ENCODE assay signal across 14 cellular contexts in the genomic region with DNA sequence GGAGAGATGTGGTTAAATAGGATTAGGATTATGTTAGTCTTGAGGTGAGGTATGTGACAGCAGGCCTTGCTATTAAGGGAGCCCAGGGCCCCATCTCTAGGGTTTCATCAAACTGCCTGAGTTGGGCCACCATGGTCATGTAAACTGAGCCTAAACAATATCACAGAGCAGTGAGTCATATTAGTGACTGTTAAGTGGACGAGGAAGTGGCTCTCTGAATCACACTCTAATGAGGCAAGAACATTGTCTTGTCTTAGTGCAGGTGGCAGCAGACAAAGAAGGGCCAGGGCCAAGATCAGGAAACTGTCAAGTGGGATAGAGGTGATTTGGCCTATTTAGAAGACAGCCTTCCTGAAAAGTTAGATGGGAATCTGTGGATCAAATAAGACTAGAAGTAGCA. TPM values are rescaled to one million over a fixed set of nuclear protein-coding genes. Genes with fewer than 3 reads are reported as not detected.
A peak's percentile ranks its signal among the peaks of the same experiment; 100 is the strongest.
DNase-seq lines count a peak whose midpoint lies in the region; ATAC-seq and TF ChIP-seq lines count a peak whose summit lies in the region.
"Had no signal": no experiment of that assay in that cellular context is flagged by ENCODE, and none has a peak within 500 bp of the region (broad histone marks: within the 10 kb centered on the region; RNA-seq: fewer than 3 reads in every experiment).

No MANE protein-coding gene starts in this region.

- no peak for ATAC-seq in HG03354 (IDR thresholded peaks at IDR 0.05; ENCODE audit: poor library complexity, severe bottlenecking, unreplicated experiment)
- ATAC-seq: A549 had no signal

- H3K4me3 Mint-ChIP-seq in T-helper 2 cell treated with Interferon-gamma antibody and Interleukin-4, amounts not matched to agents 5 μg/mL and 100 μg/mL, for 36 hours = no peak overlapping the region
- H3K4me3 Mint-ChIP-seq: immature natural killer cell; nephron; stimulated activated naive CD8-positive, alpha-beta T cell treated with anti-CD3 and anti-CD28 coated beads, Interleukin-15, Interleukin-2, amounts not matched to agents 100 ng/mL and 50 ng/mL, for 24 hours had no signal

- TF ChIP-seq CTCF in choroid plexus epithelial cell (conservative IDR thresholded peaks at IDR 0.05; ENCODE audit: low read depth, low read length) (no peak), esophagus muscularis mucosa (IDR thresholded peaks at IDR 0.05) (no peak), right atrium auricular region (IDR thresholded peaks at IDR 0.05) (no peak)

- no peaks in the 10 kb centered on the region for H3K4me1 ChIP-seq in esophagus muscularis mucosa
- no peaks in the 10 kb centered on the region for H3K4me1 ChIP-seq in right atrium auricular region
- H3K4me1 ChIP-seq: A549 had no signal

- TF ChIP-seq POLR2A in esophagus muscularis mucosa (IDR thresholded peaks at IDR 0.05; ENCODE audit: low read depth) = no peak

- intact Hi-C loops in esophagus muscularis mucosa (cut with DNase I) = no loop called here

- peaks cover 19% of the 10 kb centered on the region for H3K4me1 Mint-ChIP-seq in T-helper 2 cell treated with Interferon-gamma antibody and Interleukin-4, amounts not matched to agents 5 μg/mL and 100 μg/mL, for 36 hours (ENCODE audit: low read depth)
- H3K4me1 Mint-ChIP-seq: nephron had no signal

- 57% methylated on average over 1 of the region's 1 CpG for WGBS in esophagus muscularis mucosa

- H3K27ac ChIP-seq in esophagus muscularis mucosa (replicated peaks in 1 of 4) (no peak overlapping the region), right atrium auricular region (no peak overlapping the region)
- H3K27ac ChIP-seq: A549 had no signal

- no peak for DNase-seq in T-helper 2 cell treated with Interferon-gamma antibody and Interleukin-4, amounts not matched to agents 5 μg/mL and 100 μg/mL, for 36 hours (ENCODE audit: low spot score)
- DNase-seq in T-helper 2 cell (no peak), NOMO-1 (lab: John Stamatoyannopoulos, UW; ENCODE audit: unreplicated experiment in 2 of 2) (peak; percentile 16 to 57), choroid plexus epithelial cell (ENCODE audit: low read depth) (peak; percentile 4), renal cortical epithelial cell (ENCODE audit: low read depth) (peak; percentile 71), esophagus muscularis mucosa (ENCODE audit: extremely low spot score) (no peak), right atrium auricular region (ENCODE audit: low spot score) (no peak)
- DNase-seq: anterior cingulate cortex, immature natural killer cell, NCI-H446 treated with DMSO at 0.1 percent for 48 hours had no signal

- H3K27ac Mint-ChIP-seq in T-helper 2 cell treated with Interferon-gamma antibody and Interleukin-4, amounts not matched to agents 5 μg/mL and 100 μg/mL, for 36 hours = peak overlapping the region; percentile 2
- H3K27ac Mint-ChIP-seq: immature natural killer cell; nephron; stimulated activated naive CD8-positive, alpha-beta T cell treated with anti-CD3 and anti-CD28 coated beads, Interleukin-15, Interleukin-2, amounts not matched to agents 100 ng/mL and 50 ng/mL, for 24 hours had no signal

- H3K27me3 Mint-ChIP-seq in T-helper 2 cell treated with Interferon-gamma antibody and Interleukin-4, amounts not matched to agents 5 μg/mL and 100 μg/mL, for 36 hours (ENCODE audit: low read depth) = no peaks in the 10 kb centered on the region
- H3K27me3 Mint-ChIP-seq: stimulated activated naive CD8-positive, alpha-beta T cell treated with anti-CD3 and anti-CD28 coated beads, Interleukin-15, Interleukin-2, amounts not matched to agents 100 ng/mL and 50 ng/mL, for 24 hours had no signal

- H3K4me3 ChIP-seq in choroid plexus epithelial cell (ENCODE audit: low read depth, low read length) (no peak overlapping the region), esophagus muscularis mucosa (no peak overlapping the region), right atrium auricular region (no peak overlapping the region)
- H3K4me3 ChIP-seq: A549 had no signal

- H3K9me3 ChIP-seq in esophagus muscularis mucosa = no peaks in the 10 kb centered on the region
- no peaks in the 10 kb centered on the region for H3K9me3 ChIP-seq in right atrium auricular region
- H3K9me3 ChIP-seq: A549 had no signal

- no peak for TF ChIP-seq EP300 in esophagus muscularis mucosa (IDR thresholded peaks at IDR 0.05)

- H3K36me3 ChIP-seq in esophagus muscularis mucosa (no peaks in the 10 kb centered on the region), right atrium auricular region (no peaks in the 10 kb centered on the region)

- H3K27me3 ChIP-seq in esophagus muscularis mucosa (no peaks in the 10 kb centered on the region), right atrium auricular region (no peaks in the 10 kb centered on the region)

- peaks cover 7% of the 10 kb centered on the region for H3K36me3 Mint-ChIP-seq in T-helper 2 cell treated with Interferon-gamma antibody and Interleukin-4, amounts not matched to agents 5 μg/mL and 100 μg/mL, for 36 hours (ENCODE audit: low read depth)
- H3K36me3 Mint-ChIP-seq: immature natural killer cell had no signal

- peaks cover 4% of the 10 kb centered on the region for H3K9me3 Mint-ChIP-seq in T-helper 2 cell treated with Interferon-gamma antibody and Interleukin-4, amounts not matched to agents 5 μg/mL and 100 μg/mL, for 36 hours
- H3K9me3 Mint-ChIP-seq: immature natural killer cell; nephron; stimulated activated naive CD8-positive, alpha-beta T cell treated with anti-CD3 and anti-CD28 coated beads, Interleukin-15, Interleukin-2, amounts not matched to agents 100 ng/mL and 50 ng/mL, for 24 hours had no signal

RNA-seq across cellular contexts. Expression of gene ENPP3, which starts 23.1 kb away (rescaled TPM):
- total RNA-seq in renal cortical epithelial cell = 0.65 TPM in 1 of 2 replicates, not detected in the other
- under 1 TPM; 0.42 to 0.78 (median 0.59) TPM for total RNA-seq in esophagus muscularis mucosa
- total RNA-seq in right atrium auricular region = under 1 TPM in 1 of 2 donors, not detected in 1; 0.16 TPM

RNA-seq across cellular contexts. Expression of gene MED23, which starts 32.2 kb away (rescaled TPM):
- total RNA-seq in renal cortical epithelial cell (32.0 and 46.3 TPM in 2 replicates), esophagus muscularis mucosa (10 to 100 TPM; 17.1 to 21.2 (median 18.7) TPM), right atrium auricular region (10 to 100 TPM; 10.5 to 11.7 TPM)

RNA-seq across cellular contexts. Expression of gene OR2A4, which starts 41.0 kb away (rescaled TPM):
- total RNA-seq in renal cortical epithelial cell (not detected in 2 replicates), esophagus muscularis mucosa (not detected), right atrium auricular region (not detected)

RNA-seq across cellular contexts. Expression of gene CTAGE9, which starts 50.6 kb away (rescaled TPM):
- total RNA-seq in renal cortical epithelial cell (not detected in 2 replicates), esophagus muscularis mucosa (not detected), right atrium auricular region (not detected)

Comparison
In these comparisons a context has a peak if more than half of its experiments do, and no peak if none do; other contexts are left out.
1. DNase-seq: peak in NOMO-1 (2 of 2), choroid plexus epithelial cell (single experiment) and renal cortical epithelial cell (single experiment); none in T-helper 2 cell treated with Interferon-gamma antibody and Interleukin-4, amounts not matched to agents 5 μg/mL and 100 μg/mL, for 36 hours (single experiment), T-helper 2 cell (0 of 5), esophagus muscularis mucosa (single experiment) and right atrium auricular region (single experiment).